16 cellular contexts compared by ENCODE assay signal in genomic region chr12:97713972-97714588, GRCh38.
DNase-seq lines count a peak whose midpoint lies in the region; ATAC-seq, FAIRE-seq and TF ChIP-seq lines count a peak whose summit lies in the region.
"Had no signal": no experiment of that assay in that cellular context is flagged by ENCODE, and none has a peak within 500 bp of the region (broad histone marks: within the 10 kb centered on the region; RNA-seq: fewer than 3 reads in every experiment).

No MANE protein-coding gene starts in this region.

- no peak for TF ChIP-seq EP300 in stomach (IDR thresholded peaks at IDR 0.05)

- peak overlapping the region; percentile 74 for H2BK15ac ChIP-seq in mesendoderm (replicated peaks; ENCODE audit: low read depth)

- H3K18ac ChIP-seq in mesendoderm (ENCODE audit: low read length), result no peak overlapping the region

- H2AK5ac ChIP-seq in mesendoderm (ENCODE audit: low read length), result no peak overlapping the region

- TF ChIP-seq CTCF in body of pancreas (IDR thresholded peaks at IDR 0.05), result no peak
- no peak for TF ChIP-seq CTCF in stomach (IDR thresholded peaks at IDR 0.05)

- no peak overlapping the region for H4K8ac ChIP-seq in mesendoderm (ENCODE audit: low read depth, low read length)

- H2BK120ac ChIP-seq in mesendoderm (ENCODE audit: low read depth, low read length), result peak overlapping the region; percentile 45

- H3K9ac ChIP-seq in mesendoderm (ENCODE audit: low read length), result no peak overlapping the region

- peak; percentile 18 for DNase-seq in HT-29 (ENCODE audit: low spot score)
- no peak for DNase-seq in body of pancreas
- DNase-seq in mesendoderm, result no peak
- peak; percentile 78 for DNase-seq in small intestine
- no peak for DNase-seq in stomach
- no peak for DNase-seq in NCI-H2029 treated with DMSO at 0.1 percent for 48 hours (lab: John Stamatoyannopoulos, UW)
- DNase-seq: BE2C; CD4-positive, alpha-beta memory T cell; GF-D8; HCEC 1CT; HFFc6 had no signal

- H3K79me2 ChIP-seq in mesendoderm (ENCODE audit: control insufficient read depth, insufficient read depth, low read length), result no peaks in the 10 kb centered on the region

- ATAC-seq in body of pancreas, result peak; percentile 89
- ATAC-seq in HG03159 (IDR thresholded peaks at IDR 0.05; ENCODE audit: unreplicated experiment), result no peak
- ATAC-seq: A549 had no signal

- H4K5ac ChIP-seq in mesendoderm (ENCODE audit: low read length), result no peak overlapping the region

- no peak overlapping the region for H3K4me2 ChIP-seq in mesendoderm (ENCODE audit: low read length)
- H3K4me2 ChIP-seq: A549 had no signal

- WGBS in body of pancreas, 2 donors, result 42 to 46% methylated on average over 5 of the region's 5 CpGs
- no CpG with 5 or more reads among the region's 5 CpGs for WGBS in mesendoderm (ENCODE audit: extremely low coverage, insufficient coverage, low lambda C conversion rate)
- 41 to 61% (median 46%) methylated on average over 5 of the region's 5 CpGs for WGBS in small intestine, 3 donors
- WGBS in stomach, 5 donors, result 45 to 59% (median 57%) methylated on average over 5 of the region's 5 CpGs

- H2BK5ac ChIP-seq in mesendoderm (ENCODE audit: low read length), result no peak overlapping the region

- H3K4me1 ChIP-seq in body of pancreas (peaks cover 26% of the 10 kb centered on the region), mesendoderm (ENCODE audit: control insufficient read depth, low read depth, low read length) (no peaks in the 10 kb centered on the region), small intestine (ENCODE audit: control insufficient read depth in 2 of 2, insufficient read depth in 1 of 2, low read depth in 1 of 2, low read length in 1 of 2) (no peaks in the 10 kb centered on the region), stomach (peaks cover 0 to 9% (median 0%) of the 10 kb centered on the region in 4 donors)
- H3K4me1 ChIP-seq: A549, BE2C had no signal

- H3K9me3 ChIP-seq in body of pancreas, result no peaks in the 10 kb centered on the region
- H3K9me3 ChIP-seq in small intestine (ENCODE audit: control insufficient read depth, low read depth), result no peaks in the 10 kb centered on the region
- no peaks in the 10 kb centered on the region for H3K9me3 ChIP-seq in stomach
- H3K9me3 ChIP-seq: A549, BE2C had no signal

- H3K27me3 ChIP-seq in body of pancreas, result no peaks in the 10 kb centered on the region
- H3K27me3 ChIP-seq in mesendoderm (ENCODE audit: insufficient read depth, low read length, poor library complexity), result no peaks in the 10 kb centered on the region
- H3K27me3 ChIP-seq in small intestine (ENCODE audit: control insufficient read depth in 2 of 2, insufficient read depth in 2 of 2, low read length in 2 of 2), result no peaks in the 10 kb centered on the region
- H3K27me3 ChIP-seq in stomach, result no peaks in the 10 kb centered on the region
- H3K27me3 ChIP-seq: BE2C had no signal

- H3K4me3 ChIP-seq in body of pancreas, result no peak overlapping the region
- H3K4me3 ChIP-seq in mesendoderm (ENCODE audit: low read length), result no peak overlapping the region
- H3K4me3 ChIP-seq in small intestine (ENCODE audit: low read depth in 1 of 2, low read length in 2 of 2), result no peak overlapping the region
- no peak overlapping the region for H3K4me3 ChIP-seq in stomach
- H3K4me3 ChIP-seq: A549 had no signal

- peak overlapping the region; percentile 55 for H3K4ac ChIP-seq in mesendoderm (ENCODE audit: low read depth, low read length)

- no peak overlapping the region for H3K23ac ChIP-seq in mesendoderm (ENCODE audit: low read length)

- intact Hi-C loops in body of pancreas (cut with DNase I), result no loop called here
- intact Hi-C loops in stomach (cut with DNase I; ENCODE audit: low total_unique reads), result no loop called here

- no peak overlapping the region for H3K27ac ChIP-seq in body of pancreas
- no peak overlapping the region for H3K27ac ChIP-seq in mesendoderm (ENCODE audit: low read depth, low read length)
- no peak overlapping the region for H3K27ac ChIP-seq in small intestine (ENCODE audit: low read depth in 1 of 2, low read length in 1 of 2)
- H3K27ac ChIP-seq in stomach, result no peak overlapping the region
- H3K27ac ChIP-seq: A549, C4-2B had no signal

- TF ChIP-seq POLR2A in body of pancreas (IDR thresholded peaks at IDR 0.05) (no peak), stomach (IDR thresholded peaks at IDR 0.05) (no peak)

- FAIRE-seq in small intestine (lab: Jason Lieb, UNC), result no peak
- FAIRE-seq: A549, GM19239, H1 had no signal

- no peak overlapping the region for H3K56ac ChIP-seq in mesendoderm (ENCODE audit: low read length)

- H3K36me3 ChIP-seq in body of pancreas (replicated peaks in 1 of 2; ENCODE audit: insufficient read depth in 1 of 2, low read depth in 2 of 2) (no peaks in the 10 kb centered on the region), mesendoderm (ENCODE audit: control insufficient read depth, insufficient read depth, low read length) (no peaks in the 10 kb centered on the region), small intestine (ENCODE audit: control insufficient read depth in 2 of 2, insufficient read depth in 2 of 2, low read length in 2 of 2) (no peaks in the 10 kb centered on the region), stomach (no peaks in the 10 kb centered on the region)
- H3K36me3 ChIP-seq: BE2C had no signal

- H3K79me1 ChIP-seq in mesendoderm (ENCODE audit: low read length), result no peaks in the 10 kb centered on the region

Comparison
In these comparisons a context has a peak if more than half of its experiments do, and no peak if none do; other contexts are left out.
1. DNase-seq: peak in HT-29 (single experiment) and small intestine (single experiment); none in body of pancreas (0 of 4), mesendoderm (single experiment), stomach (single experiment) and NCI-H2029 treated with DMSO at 0.1 percent for 48 hours (single experiment).